8 cellular contexts compared by ENCODE assay signal in genomic region chr11:58927393-58928081, GRCh38. TPM values are rescaled to one million over a fixed set of nuclear protein-coding genes. Genes with fewer than 3 reads are reported as not detected.
DNase-seq lines count a peak whose midpoint lies in the region; ATAC-seq and TF ChIP-seq lines count a peak whose summit lies in the region.

No MANE protein-coding gene starts in this region.

- H3K36me3 Mint-ChIP-seq in activated naive CD4-positive, alpha-beta T cell treated with anti-CD3 and anti-CD28 coated beads, Interleukin-2, amount 50 U/mL, for 72 hours = no peaks in the 10 kb centered on the region
- H3K36me3 Mint-ChIP-seq in memory B cell = no peaks in the 10 kb centered on the region

- H3K27ac Mint-ChIP-seq in activated naive CD4-positive, alpha-beta T cell treated with anti-CD3 and anti-CD28 coated beads, Interleukin-2, amount 50 U/mL, for 72 hours = no peak overlapping the region
- no peak overlapping the region for H3K27ac Mint-ChIP-seq in memory B cell

- H3K27me3 Mint-ChIP-seq in memory B cell = peaks cover 8% of the 10 kb centered on the region

- no peaks in the 10 kb centered on the region for H3K9me3 ChIP-seq in BLaER1
- H3K9me3 ChIP-seq in HUES48 (ENCODE audit: control insufficient read depth, insufficient read depth, low read length) = no peaks in the 10 kb centered on the region
- H3K9me3 ChIP-seq in tibial nerve = no peaks in the 10 kb centered on the region

- H3K4me2 ChIP-seq in BLaER1 = peak overlapping the region; percentile 53

- no peak for DNase-seq in activated naive CD4-positive, alpha-beta T cell treated with anti-CD3 and anti-CD28 coated beads, Interleukin-2, amount 50 U/mL, for 72 hours (ENCODE audit: low spot score in 2 of 2)
- no peak for DNase-seq in memory B cell (ENCODE audit: low spot score in 2 of 2)
- DNase-seq in NCI-H524 (lab: John Stamatoyannopoulos, UW) = no peak
- no peak for DNase-seq in NCI-H1694 (lab: John Stamatoyannopoulos, UW)
- no peak for DNase-seq in T-helper 1 cell
- no peak for DNase-seq in tibial nerve (ENCODE audit: low spot score in 2 of 2)

- H3K27me3 ChIP-seq in BLaER1 (no peaks in the 10 kb centered on the region), HUES48 (ENCODE audit: control insufficient read depth, insufficient read depth, low read length) (no peaks in the 10 kb centered on the region), tibial nerve (peaks cover 0 to 13% of the 10 kb centered on the region in 2 donors)

- H3K4me3 Mint-ChIP-seq in memory B cell = peak overlapping the region; percentile 55

- H3K36me3 ChIP-seq in BLaER1 (no peaks in the 10 kb centered on the region), HUES48 (ENCODE audit: control insufficient read depth, insufficient read depth, low read length) (no peaks in the 10 kb centered on the region), tibial nerve (no peaks in the 10 kb centered on the region)

- H3K9me3 Mint-ChIP-seq in activated naive CD4-positive, alpha-beta T cell treated with anti-CD3 and anti-CD28 coated beads, Interleukin-2, amount 50 U/mL, for 72 hours = no peaks in the 10 kb centered on the region
- H3K9me3 Mint-ChIP-seq in memory B cell = no peaks in the 10 kb centered on the region

- TF ChIP-seq EP300 in tibial nerve (IDR thresholded peaks at IDR 0.05) = no peak

- H3K4me1 ChIP-seq in BLaER1 (peaks cover 27% of the 10 kb centered on the region), HUES48 (ENCODE audit: control insufficient read depth, insufficient read depth, low read length) (peaks cover 48% of the 10 kb centered on the region), tibial nerve (peaks cover 0 to 15% (median 0%) of the 10 kb centered on the region in 4 donors)

- WGBS in tibial nerve, 2 donors = 3 to 5% methylated on average over 15 of the region's 15 CpGs

- TF ChIP-seq POLR2A in tibial nerve (IDR thresholded peaks at IDR 0.05) = no peak

- ATAC-seq in activated naive CD4-positive, alpha-beta T cell treated with anti-CD3 and anti-CD28 coated beads, Interleukin-2, amount 50 U/mL, for 72 hours = peak; percentile 30 to 63
- peak; percentile 43 for ATAC-seq in memory B cell (ENCODE audit: low read depth)

- TF ChIP-seq CTCF in tibial nerve (IDR thresholded peaks at IDR 0.05) = no peak

- peaks cover 13% of the 10 kb centered on the region for H3K4me1 Mint-ChIP-seq in memory B cell

- H3K9ac ChIP-seq in BLaER1 = no peak overlapping the region
- peak overlapping the region; percentile 50 for H3K9ac ChIP-seq in HUES48 (ENCODE audit: low read depth, low read length)

- H4K20me1 ChIP-seq in BLaER1 = no peaks in the 10 kb centered on the region

- no peak overlapping the region for H3K4me3 ChIP-seq in BLaER1
- peak overlapping the region; percentile 68 for H3K4me3 ChIP-seq in HUES48 (ENCODE audit: low read depth, low read length)
- no peak overlapping the region for H3K4me3 ChIP-seq in tibial nerve

- no peak overlapping the region for H3K27ac ChIP-seq in BLaER1
- peak overlapping the region; percentile 85 for H3K27ac ChIP-seq in HUES48 (ENCODE audit: low read depth, low read length)
- no peak overlapping the region for H3K27ac ChIP-seq in tibial nerve

RNA-seq across cellular contexts. Expression of gene GLYATL1, which starts 11.8 kb away (rescaled TPM):
- total RNA-seq in activated naive CD4-positive, alpha-beta T cell treated with anti-CD3 and anti-CD28 coated beads, Interleukin-2, amount 50 U/mL, for 72 hours = not detected
- not detected for total RNA-seq in tibial nerve
